In the genomic region with DNA sequence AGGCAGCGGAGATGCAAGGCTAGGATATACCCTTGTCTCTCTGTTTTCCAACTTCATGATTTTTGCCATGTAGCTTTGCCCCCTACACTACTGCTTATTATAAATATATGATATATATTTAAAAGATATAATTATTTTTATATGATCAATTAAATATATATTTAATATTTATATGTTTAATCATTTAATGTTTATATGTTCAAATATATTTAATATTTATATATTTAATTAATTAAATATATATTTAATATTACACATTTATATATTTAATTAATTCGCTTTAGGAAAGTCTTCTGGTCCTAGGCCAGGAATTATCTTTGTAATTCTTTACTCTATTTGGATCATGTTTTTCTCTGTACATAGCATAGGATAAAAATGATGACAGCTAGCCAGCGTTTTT, we compare ENCODE assay signal across 29 cellular contexts.
"Had no signal": no experiment of that assay in that cellular context is flagged by ENCODE, and none has a peak within 500 bp of the region (broad histone marks: within the 10 kb centered on the region; RNA-seq: fewer than 3 reads in every experiment).

No MANE protein-coding gene starts in this region.

- H3K9me3 ChIP-seq: ascending aorta, breast epithelium, gastrocnemius medialis, heart left ventricle had no signal

- H3K4me3 ChIP-seq: ascending aorta, breast epithelium, cardiac muscle cell, coronary artery, dorsolateral prefrontal cortex, gastrocnemius medialis, heart left ventricle had no signal

- ATAC-seq: activated CD8-positive, alpha-beta memory T cell treated with anti-CD3 and anti-CD28 coated beads, Interleukin-2, amount 10 ng/mL, durations not matched to agents 7 days and 5 days; activated CD8-positive, alpha-beta T cell treated with anti-CD3 and anti-CD28 coated beads, Interleukin-2, amount 10 ng/mL, durations not matched to agents 7 days and 5 days; activated naive CD4-positive, alpha-beta T cell treated with anti-CD3 and anti-CD28 coated beads, Interleukin-2, amount 50 U/mL, for 72 hours; esophagus mucosa; gastrocnemius medialis; heart left ventricle; T-helper 17 cell had no signal

- H3K27ac ChIP-seq: ascending aorta, breast epithelium, cardiac muscle cell, coronary artery, dorsolateral prefrontal cortex, gastrocnemius medialis, heart left ventricle had no signal

- H3K36me3 ChIP-seq: ascending aorta, breast epithelium, cardiac muscle cell, gastrocnemius medialis, heart left ventricle had no signal

- H3K4me1 ChIP-seq: ascending aorta, breast epithelium, gastrocnemius medialis, heart left ventricle had no signal

- H3K27me3 ChIP-seq: ascending aorta, cardiac muscle cell, gastrocnemius medialis had no signal

- DNase-seq: activated CD4-positive, alpha-beta T cell treated with anti-CD3 and anti-CD28 coated beads for 48 hours; activated CD4-positive, alpha-beta T cell treated with anti-CD3 and anti-CD28 coated beads, Interleukin-2, amount 50 U/mL, for 1 hour; activated CD4-positive, alpha-beta T cell treated with anti-CD3 and anti-CD28 coated beads, Interleukin-2, amount 50 U/mL, for 48 hours; activated CD8-positive, alpha-beta memory T cell treated with anti-CD3 and anti-CD28 coated beads, Interleukin-2, amount 10 ng/mL, durations not matched to agents 7 days and 5 days; activated CD8-positive, alpha-beta memory T cell treated with anti-CD3 and anti-CD28 coated beads, Interleukin-2, amount 50 U/mL, for 4 hours; activated CD8-positive, alpha-beta T cell treated with anti-CD3 and anti-CD28 coated beads, Interleukin-2, amount 10 ng/mL, durations not matched to agents 7 days and 5 days; activated effector memory CD4-positive, alpha-beta T cell treated with anti-CD3 and anti-CD28 coated beads, Interleukin-2, amount 50 U/mL, for 16 hours; activated naive CD4-positive, alpha-beta T cell treated with anti-CD3 and anti-CD28 coated beads, Interleukin-2, amount 10 ng/mL, durations not matched to agents 7 days and 5 days; activated naive CD8-positive, alpha-beta T cell treated with anti-CD3 and anti-CD28 coated beads, Interleukin-2, amount 10 ng/mL, durations not matched to agents 7 days and 5 days; activated T-cell treated with anti-CD3 and anti-CD28 coated beads, Interleukin-2, amount 50 U/mL, for 1 hour; activated T-cell treated with anti-CD3 and anti-CD28 coated beads, Interleukin-2, amount 50 U/mL, for 48 hours; central memory CD4-positive, alpha-beta T cell; cerebellar nuclear complex; dorsolateral prefrontal cortex; effector memory CD4-positive, alpha-beta T cell; endodermal cell; foreskin fibroblast; gastrocnemius medialis; glutamatergic neuron; heart left ventricle; T-helper 1 cell; T-helper 17 cell; T1000 had no signal
